In the genomic region with DNA sequence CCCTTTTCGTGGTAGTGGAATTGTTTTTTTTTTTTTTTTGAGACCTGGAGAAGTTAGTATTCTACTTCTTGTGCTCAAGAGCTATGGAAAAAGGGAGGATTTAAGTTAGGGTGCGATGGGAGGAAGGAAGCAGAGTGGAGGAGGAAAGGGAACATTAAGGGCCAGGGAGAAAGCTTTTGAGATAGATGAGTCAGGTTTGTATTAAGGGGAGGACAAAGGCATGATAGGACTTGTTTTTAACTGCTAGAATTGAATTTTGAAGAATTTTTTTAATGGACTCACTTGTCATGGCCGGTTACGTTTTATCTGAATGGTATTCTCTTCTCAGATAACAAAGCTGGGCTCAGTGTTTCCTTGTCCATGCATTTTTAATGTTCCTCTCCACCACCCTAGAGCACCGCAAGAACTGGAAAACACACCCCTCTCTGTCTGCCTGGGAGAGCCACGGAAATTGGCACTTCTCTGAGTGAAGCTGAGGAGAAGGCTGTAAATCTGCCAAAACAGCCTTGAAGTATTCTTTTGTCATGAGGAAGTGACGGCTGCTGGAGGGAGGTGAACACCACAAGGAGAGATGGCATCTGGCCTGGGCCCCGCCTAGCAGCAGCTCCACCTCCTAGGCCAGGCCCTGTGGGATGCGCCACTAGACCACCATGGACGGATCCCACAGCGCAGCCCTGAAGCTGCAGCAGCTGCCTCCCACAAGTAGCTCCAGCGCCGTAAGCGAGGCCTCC, we compare ENCODE assay signal across 1 cellular context.
TF ChIP-seq lines count a peak whose summit lies in the region.

No MANE protein-coding gene starts in this region.

TF ChIP-seq in K562, 482 proteins besides CTCF, POLR2A, EP300 and RAD21 (continued from another document and continues in another):
- TF ChIP-seq, protein P1, sequence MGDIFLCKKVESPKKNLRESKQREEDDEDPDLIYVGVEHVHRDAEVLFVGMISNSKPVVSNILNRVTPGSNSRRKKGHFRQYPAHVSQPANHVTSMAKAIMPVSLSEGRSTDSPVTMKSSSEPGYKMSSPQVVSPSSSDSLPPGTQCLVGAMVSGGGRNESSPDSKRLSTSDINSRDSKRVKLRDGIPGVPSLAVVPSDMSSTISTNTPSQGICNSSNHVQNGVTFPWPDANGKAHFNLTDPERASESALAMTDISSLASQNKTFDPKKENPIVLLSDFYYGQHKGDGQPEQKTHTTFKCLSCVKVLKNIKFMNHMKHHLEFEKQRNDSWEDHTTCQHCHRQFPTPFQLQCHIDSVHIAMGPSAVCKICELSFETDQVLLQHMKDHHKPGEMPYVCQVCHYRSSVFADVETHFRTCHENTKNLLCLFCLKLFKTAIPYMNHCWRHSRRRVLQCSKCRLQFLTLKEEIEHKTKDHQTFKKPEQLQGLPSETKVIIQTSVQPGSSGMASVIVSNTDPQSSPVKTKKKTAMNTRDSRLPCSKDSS (IDR thresholded peaks at IDR 0.05; ENCODE audit: low read depth, partially characterized antibody): no peak
- TF ChIP-seq KHSRP (IDR thresholded peaks at IDR 0.05): no peak
- no peak for TF ChIP-seq RB1 (IDR thresholded peaks at IDR 0.05; ENCODE audit: low read depth)
- no peak for TF ChIP-seq CBX2 (IDR thresholded peaks at IDR 0.05; ENCODE audit: insufficient read depth, low read length, poor library complexity, severe bottlenecking)
- no peak for TF ChIP-seq ZNF24 (IDR thresholded peaks at IDR 0.05)
- TF ChIP-seq BRCA1 (IDR thresholded peaks at IDR 0.05): no peak
- TF ChIP-seq BRCA1 (CRISPR knock-in tag; IDR thresholded peaks at IDR 0.05): no peak
- no peak for TF ChIP-seq EHMT2 (IDR thresholded peaks at IDR 0.05)
- TF ChIP-seq KLF6 (CRISPR knock-in tag; IDR thresholded peaks at IDR 0.05; ENCODE audit: borderline replicate concordance): no peak
- TF ChIP-seq, protein P2, sequence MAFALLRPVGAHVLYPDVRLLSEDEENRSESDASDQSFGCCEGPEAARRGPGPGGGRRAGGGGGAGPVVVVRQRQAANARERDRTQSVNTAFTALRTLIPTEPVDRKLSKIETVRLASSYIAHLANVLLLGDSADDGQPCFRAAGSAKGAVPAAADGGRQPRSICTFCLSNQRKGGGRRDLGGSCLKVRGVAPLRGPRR (CRISPR knock-in tag; IDR thresholded peaks at IDR 0.05): no peak
- TF ChIP-seq SMARCA5 (IDR thresholded peaks at IDR 0.05): no peak
- TF ChIP-seq, protein P3, sequence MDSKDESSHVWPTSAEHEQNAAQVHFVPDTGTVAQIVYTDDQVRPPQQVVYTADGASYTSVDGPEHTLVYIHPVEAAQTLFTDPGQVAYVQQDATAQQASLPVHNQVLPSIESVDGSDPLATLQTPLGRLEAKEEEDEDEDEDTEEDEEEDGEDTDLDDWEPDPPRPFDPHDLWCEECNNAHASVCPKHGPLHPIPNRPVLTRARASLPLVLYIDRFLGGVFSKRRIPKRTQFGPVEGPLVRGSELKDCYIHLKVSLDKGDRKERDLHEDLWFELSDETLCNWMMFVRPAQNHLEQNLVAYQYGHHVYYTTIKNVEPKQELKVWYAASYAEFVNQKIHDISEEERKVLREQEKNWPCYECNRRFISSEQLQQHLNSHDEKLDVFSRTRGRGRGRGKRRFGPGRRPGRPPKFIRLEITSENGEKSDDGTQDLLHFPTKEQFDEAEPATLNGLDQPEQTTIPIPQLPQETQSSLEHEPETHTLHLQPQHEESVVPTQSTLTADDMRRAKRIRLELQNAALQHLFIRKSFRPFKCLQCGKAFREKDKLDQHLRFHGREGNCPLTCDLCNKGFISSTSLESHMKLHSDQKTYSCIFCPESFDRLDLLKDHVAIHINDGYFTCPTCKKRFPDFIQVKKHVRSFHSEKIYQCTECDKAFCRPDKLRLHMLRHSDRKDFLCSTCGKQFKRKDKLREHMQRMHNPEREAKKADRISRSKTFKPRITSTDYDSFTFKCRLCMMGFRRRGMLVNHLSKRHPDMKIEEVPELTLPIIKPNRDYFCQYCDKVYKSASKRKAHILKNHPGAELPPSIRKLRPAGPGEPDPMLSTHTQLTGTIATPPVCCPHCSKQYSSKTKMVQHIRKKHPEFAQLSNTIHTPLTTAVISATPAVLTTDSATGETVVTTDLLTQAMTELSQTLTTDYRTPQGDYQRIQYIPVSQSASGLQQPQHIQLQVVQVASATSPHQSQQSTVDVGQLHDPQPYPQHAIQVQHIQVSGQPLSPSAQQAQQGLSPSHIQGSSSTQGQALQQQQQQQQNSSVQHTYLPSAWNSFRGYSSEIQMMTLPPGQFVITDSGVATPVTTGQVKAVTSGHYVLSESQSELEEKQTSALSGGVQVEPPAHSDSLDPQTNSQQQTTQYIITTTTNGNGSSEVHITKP (IDR thresholded peaks at IDR 0.05; ENCODE audit: partially characterized antibody): peak; percentile 54
- TF ChIP-seq ZNF146 (CRISPR knock-in tag; IDR thresholded peaks at IDR 0.05; ENCODE audit: unreplicated experiment): no peak
- no peak for TF ChIP-seq ZNF121 (CRISPR knock-in tag; conservative IDR thresholded peaks at IDR 0.05)
- TF ChIP-seq ZNF347 (CRISPR knock-in tag; IDR thresholded peaks at IDR 0.05; ENCODE audit: low read depth): no peak
- no peak for TF ChIP-seq TARDBP (IDR thresholded peaks at IDR 0.05)
- no peak for TF ChIP-seq THRAP3 (IDR thresholded peaks at IDR 0.05; ENCODE audit: borderline replicate concordance)
- no peak for TF ChIP-seq ZNF778 (CRISPR knock-in tag; IDR thresholded peaks at IDR 0.05)
- no peak for TF ChIP-seq FOXJ3 (CRISPR knock-in tag; IDR thresholded peaks at IDR 0.05)
- TF ChIP-seq ZNF431 (CRISPR knock-in tag; IDR thresholded peaks at IDR 0.05): no peak
- TF ChIP-seq, protein P4, sequence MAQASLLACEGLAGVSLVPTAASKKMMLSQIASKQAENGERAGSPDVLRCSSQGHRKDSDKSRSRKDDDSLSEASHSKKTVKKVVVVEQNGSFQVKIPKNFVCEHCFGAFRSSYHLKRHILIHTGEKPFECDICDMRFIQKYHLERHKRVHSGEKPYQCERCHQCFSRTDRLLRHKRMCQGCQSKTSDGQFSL (CRISPR knock-in tag; IDR thresholded peaks at IDR 0.05): no peak
- TF ChIP-seq, protein P4 (tag; IDR thresholded peaks at IDR 0.05): no peak
- no peak for TF ChIP-seq ZNF668 (CRISPR knock-in tag; IDR thresholded peaks at IDR 0.05)
- TF ChIP-seq PRMT5 (CRISPR knock-in tag; IDR thresholded peaks at IDR 0.05): no peak
- no peak for TF ChIP-seq NR3C1 (CRISPR knock-in tag; IDR thresholded peaks at IDR 0.05)
- TF ChIP-seq TAF9B (IDR thresholded peaks at IDR 0.05; ENCODE audit: partially characterized antibody): no peak
- TF ChIP-seq, protein P5, sequence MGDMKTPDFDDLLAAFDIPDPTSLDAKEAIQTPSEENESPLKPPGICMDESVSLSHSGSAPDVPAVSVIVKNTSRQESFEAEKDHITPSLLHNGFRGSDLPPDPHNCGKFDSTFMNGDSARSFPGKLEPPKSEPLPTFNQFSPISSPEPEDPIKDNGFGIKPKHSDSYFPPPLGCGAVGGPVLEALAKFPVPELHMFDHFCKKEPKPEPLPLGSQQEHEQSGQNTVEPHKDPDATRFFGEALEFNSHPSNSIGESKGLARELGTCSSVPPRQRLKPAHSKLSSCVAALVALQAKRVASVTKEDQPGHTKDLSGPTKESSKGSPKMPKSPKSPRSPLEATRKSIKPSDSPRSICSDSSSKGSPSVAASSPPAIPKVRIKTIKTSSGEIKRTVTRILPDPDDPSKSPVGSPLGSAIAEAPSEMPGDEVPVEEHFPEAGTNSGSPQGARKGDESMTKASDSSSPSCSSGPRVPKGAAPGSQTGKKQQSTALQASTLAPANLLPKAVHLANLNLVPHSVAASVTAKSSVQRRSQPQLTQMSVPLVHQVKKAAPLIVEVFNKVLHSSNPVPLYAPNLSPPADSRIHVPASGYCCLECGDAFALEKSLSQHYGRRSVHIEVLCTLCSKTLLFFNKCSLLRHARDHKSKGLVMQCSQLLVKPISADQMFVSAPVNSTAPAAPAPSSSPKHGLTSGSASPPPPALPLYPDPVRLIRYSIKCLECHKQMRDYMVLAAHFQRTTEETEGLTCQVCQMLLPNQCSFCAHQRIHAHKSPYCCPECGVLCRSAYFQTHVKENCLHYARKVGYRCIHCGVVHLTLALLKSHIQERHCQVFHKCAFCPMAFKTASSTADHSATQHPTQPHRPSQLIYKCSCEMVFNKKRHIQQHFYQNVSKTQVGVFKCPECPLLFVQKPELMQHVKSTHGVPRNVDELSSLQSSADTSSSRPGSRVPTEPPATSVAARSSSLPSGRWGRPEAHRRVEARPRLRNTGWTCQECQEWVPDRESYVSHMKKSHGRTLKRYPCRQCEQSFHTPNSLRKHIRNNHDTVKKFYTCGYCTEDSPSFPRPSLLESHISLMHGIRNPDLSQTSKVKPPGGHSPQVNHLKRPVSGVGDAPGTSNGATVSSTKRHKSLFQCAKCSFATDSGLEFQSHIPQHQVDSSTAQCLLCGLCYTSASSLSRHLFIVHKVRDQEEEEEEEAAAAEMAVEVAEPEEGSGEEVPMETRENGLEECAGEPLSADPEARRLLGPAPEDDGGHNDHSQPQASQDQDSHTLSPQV (IDR thresholded peaks at IDR 0.05): no peak
- no peak for TF ChIP-seq MAFF (IDR thresholded peaks at IDR 0.05; ENCODE audit: low read length)
- no peak for TF ChIP-seq KDM2B (CRISPR knock-in tag; IDR thresholded peaks at IDR 0.05)
- TF ChIP-seq BCL6 (CRISPR knock-in tag; IDR thresholded peaks at IDR 0.05): no peak
- TF ChIP-seq ZNF174 (CRISPR knock-in tag; IDR thresholded peaks at IDR 0.05): no peak
- TF ChIP-seq BCOR (IDR thresholded peaks at IDR 0.05): no peak
- no peak for TF ChIP-seq ZNF699 (CRISPR knock-in tag; IDR thresholded peaks at IDR 0.05; ENCODE audit: insufficient replicate concordance)
- no peak for TF ChIP-seq ZNF282 (CRISPR knock-in tag; IDR thresholded peaks at IDR 0.05)
- TF ChIP-seq DACH1 (IDR thresholded peaks at IDR 0.05; ENCODE audit: partially characterized antibody): no peak
- TF ChIP-seq SNRNP70 (optimal IDR thresholded peaks at IDR 0.05; ENCODE audit: low read depth, low read length): no peak
- TF ChIP-seq ZNF57 (CRISPR knock-in tag; IDR thresholded peaks at IDR 0.05): no peak
- TF ChIP-seq POU5F1 (IDR thresholded peaks at IDR 0.05; ENCODE audit: borderline replicate concordance, low read depth, low read length, partially characterized antibody): no peak
- no peak for TF ChIP-seq MECOM (CRISPR knock-in tag; IDR thresholded peaks at IDR 0.05)
- no peak for TF ChIP-seq MED1 (CRISPR knock-in tag; IDR thresholded peaks at IDR 0.05; ENCODE audit: borderline replicate concordance)
- TF ChIP-seq ZNF165 (CRISPR knock-in tag; IDR thresholded peaks at IDR 0.05; ENCODE audit: borderline replicate concordance): no peak
- no peak for TF ChIP-seq MAFK (IDR thresholded peaks at IDR 0.05; ENCODE audit: low read length)
- TF ChIP-seq RBM22 (IDR thresholded peaks at IDR 0.05; ENCODE audit: low read depth, low read length, poor library complexity, severe bottlenecking): no peak
- TF ChIP-seq, protein P6, sequence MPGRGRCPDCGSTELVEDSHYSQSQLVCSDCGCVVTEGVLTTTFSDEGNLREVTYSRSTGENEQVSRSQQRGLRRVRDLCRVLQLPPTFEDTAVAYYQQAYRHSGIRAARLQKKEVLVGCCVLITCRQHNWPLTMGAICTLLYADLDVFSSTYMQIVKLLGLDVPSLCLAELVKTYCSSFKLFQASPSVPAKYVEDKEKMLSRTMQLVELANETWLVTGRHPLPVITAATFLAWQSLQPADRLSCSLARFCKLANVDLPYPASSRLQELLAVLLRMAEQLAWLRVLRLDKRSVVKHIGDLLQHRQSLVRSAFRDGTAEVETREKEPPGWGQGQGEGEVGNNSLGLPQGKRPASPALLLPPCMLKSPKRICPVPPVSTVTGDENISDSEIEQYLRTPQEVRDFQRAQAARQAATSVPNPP (IDR thresholded peaks at IDR 0.05; ENCODE audit: borderline replicate concordance, insufficient read depth, insufficient read length): no peak
- TF ChIP-seq ZNF766 (CRISPR knock-in tag; conservative IDR thresholded peaks at IDR 0.05): no peak
- no peak for TF ChIP-seq RBFOX2 (IDR thresholded peaks at IDR 0.05; ENCODE audit: low read depth, low read length)
- TF ChIP-seq ZNF184 (CRISPR knock-in tag; IDR thresholded peaks at IDR 0.05): no peak
- peak; percentile 51; the same call in 1 of the 2 replicates for TF ChIP-seq SMARCE1 (IDR thresholded peaks at IDR 0.05)
- no peak for TF ChIP-seq GABPB2 (CRISPR knock-in tag; conservative IDR thresholded peaks at IDR 0.05)
- TF ChIP-seq RBM15 (IDR thresholded peaks at IDR 0.05; ENCODE audit: insufficient read depth, low read length): no peak
- no peak for TF ChIP-seq MAZ (CRISPR knock-in tag; conservative IDR thresholded peaks at IDR 0.05 in 1 of 2, IDR thresholded peaks at IDR 0.05 in 1 of 2)
- no peak for TF ChIP-seq ZNF134 (CRISPR knock-in tag; conservative IDR thresholded peaks at IDR 0.05)
- TF ChIP-seq ZNF830 (CRISPR knock-in tag; IDR thresholded peaks at IDR 0.05): no peak
- no peak; a peak in 1 of 4 replicates for TF ChIP-seq ETV6 (IDR thresholded peaks at IDR 0.05; ENCODE audit: borderline replicate concordance in 1 of 2, low read depth in 2 of 2, low read length in 1 of 2)
- TF ChIP-seq ETV6 (CRISPR knock-in tag; IDR thresholded peaks at IDR 0.05; ENCODE audit: borderline replicate concordance): no peak
- TF ChIP-seq CREBBP (IDR thresholded peaks at IDR 0.05; ENCODE audit: low read depth, low read length): no peak
- TF ChIP-seq ZSCAN29 (IDR thresholded peaks at IDR 0.05): no peak
- TF ChIP-seq HNRNPH1 (optimal IDR thresholded peaks at IDR 0.05; ENCODE audit: low read depth, low read length): no peak
- TF ChIP-seq, protein P7, sequence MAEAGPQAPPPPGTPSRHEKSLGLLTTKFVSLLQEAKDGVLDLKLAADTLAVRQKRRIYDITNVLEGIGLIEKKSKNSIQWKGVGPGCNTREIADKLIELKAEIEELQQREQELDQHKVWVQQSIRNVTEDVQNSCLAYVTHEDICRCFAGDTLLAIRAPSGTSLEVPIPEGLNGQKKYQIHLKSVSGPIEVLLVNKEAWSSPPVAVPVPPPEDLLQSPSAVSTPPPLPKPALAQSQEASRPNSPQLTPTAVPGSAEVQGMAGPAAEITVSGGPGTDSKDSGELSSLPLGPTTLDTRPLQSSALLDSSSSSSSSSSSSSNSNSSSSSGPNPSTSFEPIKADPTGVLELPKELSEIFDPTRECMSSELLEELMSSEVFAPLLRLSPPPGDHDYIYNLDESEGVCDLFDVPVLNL (CRISPR knock-in tag; IDR thresholded peaks at IDR 0.05; ENCODE audit: low read depth): no peak
